In genomic region chr21:33033094-33033951, GRCh38 we compare ENCODE assay signal across 17 cellular contexts. TPM values are rescaled to one million over a fixed set of nuclear protein-coding genes. Genes with fewer than 3 reads are reported as not detected.
DNase-seq lines count a peak whose midpoint lies in the region; ATAC-seq and TF ChIP-seq lines count a peak whose summit lies in the region.
"Had no signal": no experiment of that assay in that cellular context is flagged by ENCODE, and none has a peak within 500 bp of the region (broad histone marks: within the 10 kb centered on the region; RNA-seq: fewer than 3 reads in every experiment).

No MANE protein-coding gene starts in this region.

- peaks cover 8% of the 10 kb centered on the region for H3K9me3 Mint-ChIP-seq in glutamatergic neuron (ENCODE audit: unreplicated experiment)

- H3K27ac ChIP-seq in HUES6 (ENCODE audit: low read depth, low read length) = no peak overlapping the region
- H3K27ac ChIP-seq: A549, C4-2B, PC-9 had no signal

- intact Hi-C loops in mucosa of descending colon (cut with DNase I, micrococcal nuclease) = no loop called here

- H3K9me3 ChIP-seq in ES-I3 (ENCODE audit: control insufficient read depth, insufficient read depth, low read length) (no peaks in the 10 kb centered on the region; the same call in 1 of the 2 replicates), HUES6 (ENCODE audit: control insufficient read depth, insufficient read depth, low read depth, low read length) (no peaks in the 10 kb centered on the region), mucosa of descending colon (no peaks in the 10 kb centered on the region)
- H3K9me3 ChIP-seq: A549, Caco-2 had no signal

- POLR2A ChIA-PET in HEK293T (lab: Yijun Ruan, JAX) = no interaction called here

- peaks cover 20% of the 10 kb centered on the region for H3K27me3 Mint-ChIP-seq in glutamatergic neuron (ENCODE audit: unreplicated experiment)

- H3K36me3 Mint-ChIP-seq in glutamatergic neuron (ENCODE audit: unreplicated experiment) = peaks cover 5% of the 10 kb centered on the region

- DNase-seq in glutamatergic neuron (peak; percentile 52), mesenteric fat pad (ENCODE audit: low spot score) (peak; percentile 68), mucosa of descending colon (no peak), HEK293T (ENCODE audit: extremely low spot score) (no peak)
- DNase-seq: Caco-2, NCI-H146, NCI-H2107, NCI-H446, PC-9 had no signal

- CTCF ChIA-PET in HEK293T (lab: Yijun Ruan, JAX) = no interaction called here

- H3K4me1 ChIP-seq in ES-I3 (ENCODE audit: insufficient read depth, low read length) (peaks cover 18% of the 10 kb centered on the region), HUES6 (ENCODE audit: control insufficient read depth, insufficient read depth, low read length) (peaks cover 30% of the 10 kb centered on the region), mucosa of descending colon (ENCODE audit: low read depth) (no peaks in the 10 kb centered on the region)
- H3K4me1 ChIP-seq: A549, Caco-2 had no signal

- TF ChIP-seq CTCF in glutamatergic neuron (IDR thresholded peaks at IDR 0.05; ENCODE audit: partially characterized antibody, unreplicated experiment) = no peak
- no peak for TF ChIP-seq CTCF in mucosa of descending colon (IDR thresholded peaks at IDR 0.05)

- no peak overlapping the region for H3K27ac Mint-ChIP-seq in glutamatergic neuron (ENCODE audit: unreplicated experiment)

- H3K9ac ChIP-seq in ES-I3 (ENCODE audit: low read depth, low read length) (peak overlapping the region; percentile 42; the same call in 1 of the 2 replicates), HUES6 (ENCODE audit: low read length) (no peak overlapping the region)

- H3K4me3 Mint-ChIP-seq in glutamatergic neuron (ENCODE audit: unreplicated experiment) = no peak overlapping the region

- H3K4me1 Mint-ChIP-seq in glutamatergic neuron (ENCODE audit: low read depth, unreplicated experiment) = peaks cover 28% of the 10 kb centered on the region

- no peaks in the 10 kb centered on the region for H3K36me3 ChIP-seq in ES-I3 (ENCODE audit: insufficient read depth, low read length)
- H3K36me3 ChIP-seq in HUES6 (ENCODE audit: control insufficient read depth, insufficient read depth, low read length) = no peaks in the 10 kb centered on the region
- no peaks in the 10 kb centered on the region for H3K36me3 ChIP-seq in mucosa of descending colon (ENCODE audit: low read depth)

- peak overlapping the region; percentile 39 for H3K4me3 ChIP-seq in HUES6 (ENCODE audit: low read depth, low read length)
- H3K4me3 ChIP-seq in mucosa of descending colon = no peak overlapping the region
- H3K4me3 ChIP-seq: A549, PC-9 had no signal

- ATAC-seq in GM18873 (IDR thresholded peaks at IDR 0.05; ENCODE audit: low FRiP score, unreplicated experiment) = no peak
- no peak for ATAC-seq in GM18858 (IDR thresholded peaks at IDR 0.05; ENCODE audit: unreplicated experiment)
- ATAC-seq in mucosa of descending colon = no peak

- H3K27me3 ChIP-seq in HUES6 (ENCODE audit: control insufficient read depth, insufficient read depth, low read length) = peaks cover 96% of the 10 kb centered on the region

TF ChIP-seq in HEK293T, 16 proteins besides CTCF, POLR2A, EP300 and RAD21:
- TF ChIP-seq ZNF384 (IDR thresholded peaks at IDR 0.05) (no peak), FOXK2 (IDR thresholded peaks at IDR 0.05) (no peak), PKNOX1 (IDR thresholded peaks at IDR 0.05) (no peak), SUZ12 (IDR thresholded peaks at IDR 0.05) (no peak), L3MBTL2 (conservative IDR thresholded peaks at IDR 0.05) (no peak), NFRKB (IDR thresholded peaks at IDR 0.05) (no peak), FOXM1 (IDR thresholded peaks at IDR 0.05; ENCODE audit: borderline replicate concordance) (no peak), TARDBP (IDR thresholded peaks at IDR 0.05) (no peak), LEF1 (IDR thresholded peaks at IDR 0.05; ENCODE audit: borderline replicate concordance) (no peak), SP1 (IDR thresholded peaks at IDR 0.05) (no peak), CTBP1 (IDR thresholded peaks at IDR 0.05; ENCODE audit: borderline replicate concordance) (no peak), ELF4 (IDR thresholded peaks at IDR 0.05) (no peak), ARNT (IDR thresholded peaks at IDR 0.05) (no peak), FOXA1 (IDR thresholded peaks at IDR 0.05) (no peak), BHLHE40 (IDR thresholded peaks at IDR 0.05; ENCODE audit: borderline replicate concordance) (no peak), HDGF (IDR thresholded peaks at IDR 0.05; ENCODE audit: borderline replicate concordance) (no peak)

RNA-seq across cellular contexts. Expression of gene OLIG2, which starts 7.6 kb away (rescaled TPM):
- total RNA-seq in glutamatergic neuron (ENCODE audit: unreplicated experiment) (21.4 TPM), mesenteric fat pad (not detected), mucosa of descending colon (not detected)
- total RNA-seq: Caco-2, HT-29, PC-9 had no signal

RNA-seq across cellular contexts. Expression of gene OLIG1, which starts 36.6 kb away (rescaled TPM):
- total RNA-seq in glutamatergic neuron (ENCODE audit: unreplicated experiment) (14.2 TPM), mesenteric fat pad (not detected), mucosa of descending colon (not detected)
- total RNA-seq: Caco-2, H4, HT-29, PC-9 had no signal

Comparison
In these comparisons a context has a peak if more than half of its experiments do, and no peak if none do; other contexts are left out.
1. DNase-seq: peak in glutamatergic neuron (single experiment) and mesenteric fat pad (single experiment); none in mucosa of descending colon (0 of 3) and HEK293T (single experiment).
2. RNA of gene OLIG2, which starts 7.6 kb away (total RNA-seq): 21.4 TPM in glutamatergic neuron (single experiment); not detected in mesenteric fat pad (single experiment) and not detected in mucosa of descending colon; every median in the first group is over 10 times any median in the second.
3. RNA of gene OLIG1, which starts 36.6 kb away (total RNA-seq): 14.2 TPM in glutamatergic neuron (single experiment); not detected in mesenteric fat pad (single experiment) and not detected in mucosa of descending colon; every median in the first group is over 10 times any median in the second.